Comparison of ENCODE assay signal across 12 cellular contexts in genomic region chr18:12014976-12015696, GRCh38. TPM values are rescaled to one million over a fixed set of nuclear protein-coding genes. Genes with fewer than 3 reads are reported as not detected.
A peak's percentile ranks its signal among the peaks of the same experiment; 100 is the strongest.
DNase-seq lines count a peak whose midpoint lies in the region; ATAC-seq and TF ChIP-seq lines count a peak whose summit lies in the region.
"Had no signal": no experiment of that assay in that cellular context is flagged by ENCODE, and none has a peak within 500 bp of the region (broad histone marks: within the 10 kb centered on the region; RNA-seq: fewer than 3 reads in every experiment).

No MANE protein-coding gene starts in this region.

- no peak for TF ChIP-seq POLR2A in upper lobe of left lung (IDR thresholded peaks at IDR 0.05)

- no peak for DNase-seq in activated CD4-positive, alpha-beta T cell treated with anti-CD3 and anti-CD28 coated beads, Interleukin-2, amount 10 ng/mL, durations not matched to agents 7 days and 5 days
- no peak for DNase-seq in activated CD4-positive, alpha-beta T cell treated with anti-CD3 and anti-CD28 coated beads for 4 hours
- DNase-seq in heart right ventricle (no peak), neural crest cell (ENCODE audit: low read depth, low spot score) (no peak), upper lobe of left lung (peak in 1 of 2 donors; percentile 60), NCI-H524 treated with DMSO at 0.1 percent for 48 hours (lab: John Stamatoyannopoulos, UW) (no peak), glutamatergic neuron (no peak)
- DNase-seq: Caco-2, NCI-H748 treated with DMSO at 0.1 percent for 48 hours had no signal

- ATAC-seq in heart right ventricle (peak in 4 of 8 donors; percentile 9 to 54 (median 38)), upper lobe of left lung (ENCODE audit: low FRiP score in 2 of 2) (peak in 1 of 2 donors; percentile 3), HG03175 (IDR thresholded peaks at IDR 0.05; ENCODE audit: unreplicated experiment) (no peak)
- ATAC-seq: WTC11 had no signal

- no peaks in the 10 kb centered on the region for H3K27me3 ChIP-seq in heart right ventricle
- H3K27me3 ChIP-seq in upper lobe of left lung, result no peaks in the 10 kb centered on the region

- H3K9me3 ChIP-seq in heart right ventricle (no peaks in the 10 kb centered on the region), upper lobe of left lung (no peaks in the 10 kb centered on the region)
- H3K9me3 ChIP-seq: Caco-2 had no signal

- H3K9me3 Mint-ChIP-seq in activated CD4-positive, alpha-beta T cell treated with anti-CD3 and anti-CD28 coated beads, Interleukin-2, amount 10 ng/mL, durations not matched to agents 7 days and 5 days, result no peaks in the 10 kb centered on the region
- H3K9me3 Mint-ChIP-seq in neural crest cell, result no peaks in the 10 kb centered on the region
- H3K9me3 Mint-ChIP-seq in glutamatergic neuron (ENCODE audit: unreplicated experiment), result peaks cover 1% of the 10 kb centered on the region
- H3K9me3 Mint-ChIP-seq: WTC11 had no signal

- no peak overlapping the region for H3K4me3 Mint-ChIP-seq in activated CD4-positive, alpha-beta T cell treated with anti-CD3 and anti-CD28 coated beads, Interleukin-2, amount 10 ng/mL, durations not matched to agents 7 days and 5 days
- H3K4me3 Mint-ChIP-seq in neural crest cell (no peak overlapping the region), glutamatergic neuron (ENCODE audit: unreplicated experiment) (no peak overlapping the region)
- H3K4me3 Mint-ChIP-seq: WTC11 had no signal

- peaks cover 0 to 99% (median 0%) of the 10 kb centered on the region in 9 donors for H3K36me3 ChIP-seq in heart right ventricle
- H3K36me3 ChIP-seq in upper lobe of left lung, result peaks cover 0 to 37% (median 14%) of the 10 kb centered on the region in 4 donors

- POLR2A ChIA-PET in activated CD4-positive, alpha-beta T cell treated with anti-CD3 and anti-CD28 coated beads, Interleukin-2, amount 10 ng/mL, durations not matched to agents 7 days and 5 days (lab: Charles Lee), result no interaction called here

- no peak for TF ChIP-seq EP300 in upper lobe of left lung (IDR thresholded peaks at IDR 0.05)

- peaks cover 7% of the 10 kb centered on the region for H3K36me3 Mint-ChIP-seq in activated CD4-positive, alpha-beta T cell treated with anti-CD3 and anti-CD28 coated beads, Interleukin-2, amount 10 ng/mL, durations not matched to agents 7 days and 5 days (ENCODE audit: low read depth)
- H3K36me3 Mint-ChIP-seq in neural crest cell (ENCODE audit: low read depth) (peaks cover 5% of the 10 kb centered on the region), glutamatergic neuron (ENCODE audit: unreplicated experiment) (no peaks in the 10 kb centered on the region)

- intact Hi-C loops in heart right ventricle (cut with DNase I), result no loop called here

- H3K4me1 Mint-ChIP-seq in activated CD4-positive, alpha-beta T cell treated with anti-CD3 and anti-CD28 coated beads, Interleukin-2, amount 10 ng/mL, durations not matched to agents 7 days and 5 days, result no peaks in the 10 kb centered on the region
- H3K4me1 Mint-ChIP-seq in neural crest cell, result peaks cover 26% of the 10 kb centered on the region
- H3K4me1 Mint-ChIP-seq in glutamatergic neuron (ENCODE audit: low read depth, unreplicated experiment), result peaks cover 2% of the 10 kb centered on the region
- H3K4me1 Mint-ChIP-seq: WTC11 had no signal

- H3K27me3 Mint-ChIP-seq in activated CD4-positive, alpha-beta T cell treated with anti-CD3 and anti-CD28 coated beads, Interleukin-2, amount 10 ng/mL, durations not matched to agents 7 days and 5 days, result no peaks in the 10 kb centered on the region
- H3K27me3 Mint-ChIP-seq in neural crest cell (ENCODE audit: low read depth), result no peaks in the 10 kb centered on the region
- H3K27me3 Mint-ChIP-seq in glutamatergic neuron (ENCODE audit: unreplicated experiment), result no peaks in the 10 kb centered on the region

- CTCF ChIA-PET in activated CD4-positive, alpha-beta T cell treated with anti-CD3 and anti-CD28 coated beads, Interleukin-2, amount 10 ng/mL, durations not matched to agents 7 days and 5 days (lab: Charles Lee), result interaction anchor here (1.1 to 1.7 kb wide), 3 partner anchors 15 to 26 kb away, joined by 3 to 4 read pairs (median 3); no protein-coding TSS in a partner anchor

- H3K4me3 ChIP-seq in heart right ventricle (no peak overlapping the region), upper lobe of left lung (no peak overlapping the region)
- H3K4me3 ChIP-seq: SK-N-MC had no signal

- TF ChIP-seq CTCF in heart right ventricle (IDR thresholded peaks at IDR 0.05), result no peak
- no peak for TF ChIP-seq CTCF in neural crest cell (conservative IDR thresholded peaks at IDR 0.05)
- no peak for TF ChIP-seq CTCF in upper lobe of left lung (IDR thresholded peaks at IDR 0.05)
- TF ChIP-seq CTCF in glutamatergic neuron (IDR thresholded peaks at IDR 0.05; ENCODE audit: partially characterized antibody, unreplicated experiment), result no peak

- H3K27ac Mint-ChIP-seq in activated CD4-positive, alpha-beta T cell treated with anti-CD3 and anti-CD28 coated beads, Interleukin-2, amount 10 ng/mL, durations not matched to agents 7 days and 5 days, result peak overlapping the region; percentile 25
- H3K27ac Mint-ChIP-seq in neural crest cell (ENCODE audit: unreplicated experiment), result peak overlapping the region; percentile 67
- no peak overlapping the region for H3K27ac Mint-ChIP-seq in glutamatergic neuron (ENCODE audit: unreplicated experiment)
- H3K27ac Mint-ChIP-seq: WTC11 had no signal

- H3K27ac ChIP-seq in heart right ventricle, result peak overlapping the region in 8 of 10 donors; percentile 26 to 85 (median 72)
- H3K27ac ChIP-seq in upper lobe of left lung, result peak overlapping the region; percentile 48 to 84 (median 70)
- H3K27ac ChIP-seq: SK-N-MC had no signal

- 63 to 71% methylated on average over 11 of the region's 11 CpGs for WGBS in heart right ventricle, 2 donors
- WGBS in upper lobe of left lung, 2 donors, result 54 to 56% methylated on average over 11 of the region's 11 CpGs

- H3K4me1 ChIP-seq in heart right ventricle (peaks cover 0 to 37% (median 18%) of the 10 kb centered on the region in 9 donors), upper lobe of left lung (peaks cover 22 to 61% (median 51%) of the 10 kb centered on the region in 4 donors)
- H3K4me1 ChIP-seq: Caco-2 had no signal

RNA-seq across cellular contexts. Expression of gene IMPA2, which starts 33.8 kb away (rescaled TPM):
- total RNA-seq in activated CD4-positive, alpha-beta T cell treated with anti-CD3 and anti-CD28 coated beads, Interleukin-2, amount 10 ng/mL, durations not matched to agents 7 days and 5 days, result 10 to 100 TPM; 18.6 to 20.4 TPM
- total RNA-seq in heart right ventricle, result 10 to 100 TPM; 19.8 to 79.6 (median 32.2) TPM
- polyA plus RNA-seq in heart right ventricle, result 10 to 100 TPM; 17.6 to 41.9 TPM
- 48.0 and 51.3 TPM in 2 replicates for total RNA-seq in neural crest cell
- total RNA-seq in upper lobe of left lung, result 100 to 1,000 TPM in 2 of 6 donors, 10 to 100 TPM in 4; 59.3 to 111 (median 77.6) TPM
- 103 TPM for total RNA-seq in glutamatergic neuron (ENCODE audit: unreplicated experiment)
